In genomic region chrX:136577562-136577961, GRCh38 we compare ENCODE assay signal across 9 cellular contexts. TPM values are rescaled to one million over a fixed set of nuclear protein-coding genes. Genes with fewer than 3 reads are reported as not detected.
DNase-seq lines count a peak whose midpoint lies in the region; ATAC-seq and TF ChIP-seq lines count a peak whose summit lies in the region.
"Had no signal": no experiment of that assay in that cellular context is flagged by ENCODE, and none has a peak within 500 bp of the region (broad histone marks: within the 10 kb centered on the region; RNA-seq: fewer than 3 reads in every experiment).

No MANE protein-coding gene starts in this region.

- CTCF ChIA-PET in Calu3 (lab: Charles Lee) (interaction anchor here (0.7 kb wide), 1 partner anchor 46 kb away, joined by 4 read pairs; the partner anchor contains the start of gene VGLL1), OCI-LY7 (lab: Charles Lee; ENCODE audit: unreplicated experiment) (no interaction called here)

- H3K4me2 ChIP-seq in OCI-LY7 (ENCODE audit: low read length): no peak overlapping the region

- POLR2A ChIA-PET in OCI-LY7 (lab: Charles Lee): interaction anchor here (0.6 to 0.8 kb wide), 2 partner anchors 129 to 491 kb away, joined by 3 to 4 read pairs; no protein-coding TSS in a partner anchor

- no peaks in the 10 kb centered on the region for H3K4me1 Mint-ChIP-seq in Calu3 (ENCODE audit: low read depth, unreplicated experiment)

- H3K9me3 ChIP-seq in OCI-LY7 (ENCODE audit: low read length) (no peaks in the 10 kb centered on the region), thyroid gland (no peaks in the 10 kb centered on the region)

- BruUV-seq in Calu3 (replicated peaks; lab: Mats Ljungman, UMichigan) (no TSS peak), OCI-LY7 (replicated peaks; lab: Mats Ljungman, UMichigan) (no TSS peak)

- no peaks in the 10 kb centered on the region for H4K20me1 ChIP-seq in OCI-LY7 (ENCODE audit: insufficient read depth, low read length)

- intact Hi-C loops in Calu3 (cut with micrococcal nuclease; ENCODE audit: unreplicated experiment) (loop anchor here (1.0 to 10.0 kb wide), 3 partner anchors 81 to 323 kb away; partner anchors contain the start of gene MAP7D3), OCI-LY7 (cut with micrococcal nuclease; ENCODE audit: unreplicated experiment) (no loop called here), thyroid gland (cut with DNase I) (no loop called here)

- no peak overlapping the region for H3K27ac Mint-ChIP-seq in Calu3 (ENCODE audit: unreplicated experiment)

- WGBS in thyroid gland, 2 donors: 0 to 17% methylated on average over 4 of the region's 6 CpGs

- no peaks in the 10 kb centered on the region for H3K79me2 ChIP-seq in OCI-LY7 (ENCODE audit: insufficient read depth, low read depth, low read length)

- no peaks in the 10 kb centered on the region for H3K9me3 Mint-ChIP-seq in Calu3 (ENCODE audit: low read depth, unreplicated experiment)

- H3K4me1 ChIP-seq in OCI-LY7 (ENCODE audit: insufficient read depth, low read length, poor library complexity, severe bottlenecking): no peaks in the 10 kb centered on the region
- peaks cover 0 to 7% of the 10 kb centered on the region in 2 donors for H3K4me1 ChIP-seq in thyroid gland

- H3K4me3 ChIP-seq in OCI-LY7 (ENCODE audit: low read depth, low read length, poor library complexity, severe bottlenecking): no peak overlapping the region
- H3K4me3 ChIP-seq in fibroblast of mammary gland (ENCODE audit: control insufficient read depth, low read depth, low read length): no peak overlapping the region
- no peak overlapping the region for H3K4me3 ChIP-seq in thyroid gland (replicated peaks in 1 of 3)

- no peak for TF ChIP-seq POLR2A in thyroid gland (IDR thresholded peaks at IDR 0.05)

- peaks cover 37% of the 10 kb centered on the region for H3K27me3 Mint-ChIP-seq in Calu3 (ENCODE audit: unreplicated experiment)

- DNase-seq in Calu3 (peak; percentile 62), OCI-LY7 (ENCODE audit: low spot score) (peak; percentile 34), fibroblast of mammary gland (ENCODE audit: low read depth) (peak; percentile 49), nucleus accumbens (lab: John Stamatoyannopoulos, UW) (peak in 40 of 56 donors; percentile 0 to 56 (median 4)), thyroid gland (peak; percentile 40 to 52)
- peak; percentile 71 to 79 for DNase-seq in activated T-cell treated with anti-CD3 and anti-CD28 coated beads, Interleukin-2, amount 50 U/mL, for 48 hours

- H2AFZ ChIP-seq in OCI-LY7 (ENCODE audit: low read length): no peak overlapping the region

- H3K27ac ChIP-seq in OCI-LY7 (ENCODE audit: low read depth, low read length, poor library complexity, severe bottlenecking) (no peak overlapping the region), thyroid gland (no peak overlapping the region)

- no peak overlapping the region for H3K4me3 Mint-ChIP-seq in Calu3 (ENCODE audit: low read depth, unreplicated experiment)

- ATAC-seq in GM19455 (IDR thresholded peaks at IDR 0.05; ENCODE audit: unreplicated experiment) (peak; percentile 90), HG03575 (IDR thresholded peaks at IDR 0.05; ENCODE audit: extremely low read depth, insufficient number of reproducible peaks, low FRiP score, unreplicated experiment) (peak; percentile 76)

- H3K9me2 ChIP-seq in OCI-LY7 (ENCODE audit: insufficient read depth, low read length): no peaks in the 10 kb centered on the region

- H3K27me3 ChIP-seq in thyroid gland: no peaks in the 10 kb centered on the region

- H3K36me3 Mint-ChIP-seq in Calu3 (ENCODE audit: insufficient read depth, unreplicated experiment): no peaks in the 10 kb centered on the region

- H3K36me3 ChIP-seq in OCI-LY7 (ENCODE audit: insufficient read depth, low read length) (no peaks in the 10 kb centered on the region), thyroid gland (no peaks in the 10 kb centered on the region)

- no peak for TF ChIP-seq CTCF in Calu3 (IDR thresholded peaks at IDR 0.05; ENCODE audit: unreplicated experiment)
- peak; percentile 72 for TF ChIP-seq CTCF in OCI-LY7 (conservative IDR thresholded peaks at IDR 0.05; ENCODE audit: low read length)
- peak; percentile 77 for TF ChIP-seq CTCF in fibroblast of mammary gland (conservative IDR thresholded peaks at IDR 0.05; ENCODE audit: control insufficient read depth, insufficient read depth, low read depth, low read length)
- peak; percentile 20 to 60 (median 42) for TF ChIP-seq CTCF in thyroid gland (IDR thresholded peaks at IDR 0.05)

RNA-seq across cellular contexts. Expression of gene VGLL1, which starts 45.5 kb away (rescaled TPM):
- total RNA-seq in Calu3 (2022) (92.2 and 121 TPM in 2 replicates), OCI-LY7 (2022) (not detected in 2 replicates), thyroid gland (not detected)
- total RNA-seq in OCI-LY7 (2014; rRNA removed; shearing (Covaris generic)): not detected in 2 replicates
- total RNA-seq: activated CD8-positive, alpha-beta memory T cell treated with anti-CD3 and anti-CD28 coated beads for 36 hours had no signal

Comparison
In these comparisons a context has a peak if more than half of its experiments do, and no peak if none do; other contexts are left out.
1. DNase-seq: peak in every context shown above with its lines; median percentile 75 in activated T-cell treated with anti-CD3 and anti-CD28 coated beads, Interleukin-2, amount 50 U/mL, for 48 hours; 62 in Calu3; 49 in fibroblast of mammary gland; 46 in thyroid gland; 34 in OCI-LY7; 4 in nucleus accumbens.
2. RNA of gene VGLL1, which starts 45.5 kb away (total RNA-seq): 92.2 to 121 TPM in Calu3; not detected in OCI-LY7 and not detected in thyroid gland; every median in the first group is over 10 times any median in the second.